Comparison of ENCODE assay signal across 1 cellular context in the genomic region with DNA sequence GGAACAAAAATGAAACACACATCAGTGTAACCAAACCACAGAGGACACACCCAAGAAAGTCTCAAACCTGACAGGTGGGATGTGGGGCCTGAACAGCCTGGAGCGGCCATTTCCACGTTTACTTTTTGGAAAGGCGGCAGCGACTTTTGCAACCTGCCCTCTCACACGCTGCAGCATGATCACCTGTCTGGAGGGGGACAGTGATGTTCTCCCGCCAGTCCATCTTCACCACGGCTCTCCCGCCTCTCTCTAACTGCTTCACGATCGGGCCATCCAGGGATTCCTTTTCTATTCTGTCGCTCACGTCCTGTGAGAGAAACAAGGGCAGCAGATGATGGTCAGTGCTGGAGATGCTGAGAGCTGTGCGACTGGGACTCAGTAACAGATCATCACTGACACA.
TF ChIP-seq lines count a peak whose summit lies in the region.

No MANE protein-coding gene starts in this region.

TF ChIP-seq in IMR-90, 13 proteins besides CTCF, POLR2A, EP300 and RAD21 (continued from another document):
- TF ChIP-seq, protein P1, sequence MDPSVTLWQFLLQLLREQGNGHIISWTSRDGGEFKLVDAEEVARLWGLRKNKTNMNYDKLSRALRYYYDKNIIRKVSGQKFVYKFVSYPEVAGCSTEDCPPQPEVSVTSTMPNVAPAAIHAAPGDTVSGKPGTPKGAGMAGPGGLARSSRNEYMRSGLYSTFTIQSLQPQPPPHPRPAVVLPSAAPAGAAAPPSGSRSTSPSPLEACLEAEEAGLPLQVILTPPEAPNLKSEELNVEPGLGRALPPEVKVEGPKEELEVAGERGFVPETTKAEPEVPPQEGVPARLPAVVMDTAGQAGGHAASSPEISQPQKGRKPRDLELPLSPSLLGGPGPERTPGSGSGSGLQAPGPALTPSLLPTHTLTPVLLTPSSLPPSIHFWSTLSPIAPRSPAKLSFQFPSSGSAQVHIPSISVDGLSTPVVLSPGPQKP (IDR thresholded peaks at IDR 0.05; ENCODE audit: borderline replicate concordance, low read depth, low read length) = no peak
- no peak for TF ChIP-seq CEBPB (IDR thresholded peaks at IDR 0.05; ENCODE audit: low read depth, low read length)
